In genomic region chr6:71393471-71393870, GRCh38 we compare ENCODE assay signal across 13 cellular contexts.
DNase-seq lines count a peak whose midpoint lies in the region; ATAC-seq and TF ChIP-seq lines count a peak whose summit lies in the region.
"Had no signal": no experiment of that assay in that cellular context is flagged by ENCODE, and none has a peak within 500 bp of the region (broad histone marks: within the 10 kb centered on the region; RNA-seq: fewer than 3 reads in every experiment).

No MANE protein-coding gene starts in this region.

- H3K36me3 ChIP-seq in mesenchymal stem cell (ENCODE audit: control insufficient read depth in 1 of 2, insufficient read depth in 2 of 2, low read depth in 1 of 2, low read length in 2 of 2): peaks cover 7 to 15% of the 10 kb centered on the region in 2 experiments
- H3K36me3 ChIP-seq: cardiac muscle cell had no signal

- H3K9me3 ChIP-seq in mesenchymal stem cell (ENCODE audit: control insufficient read depth, low read length): no peaks in the 10 kb centered on the region

- H4K8ac ChIP-seq in mesenchymal stem cell (ENCODE audit: low read length): no peak overlapping the region

- no peak overlapping the region for H4K91ac ChIP-seq in mesenchymal stem cell (ENCODE audit: low read length)

- H3K27me3 ChIP-seq in mesenchymal stem cell (ENCODE audit: control insufficient read depth in 1 of 2, insufficient read depth in 1 of 2, low read length in 2 of 2): no peaks in the 10 kb centered on the region
- H3K27me3 ChIP-seq: cardiac muscle cell had no signal

- no peak for ATAC-seq in GM21825 (IDR thresholded peaks at IDR 0.05; ENCODE audit: unreplicated experiment)
- ATAC-seq: natural killer cell had no signal

- no peak overlapping the region for H3K18ac ChIP-seq in mesenchymal stem cell (ENCODE audit: low read depth in 1 of 2, low read length in 2 of 2)

- H3K4me3 ChIP-seq in mesenchymal stem cell (ENCODE audit: insufficient read depth in 1 of 2, low read depth in 1 of 2, low read length in 2 of 2): peak overlapping the region in 1 of 2 experiments; percentile 13
- H3K4me3 ChIP-seq: cardiac muscle cell had no signal

- peak overlapping the region; percentile 70 for H3K27ac Mint-ChIP-seq in chondrocyte (ENCODE audit: unreplicated experiment)
- H3K27ac Mint-ChIP-seq: natural killer cell had no signal

- H3K4me2 ChIP-seq in mesenchymal stem cell (ENCODE audit: low read length, poor library complexity, severe bottlenecking): no peak overlapping the region

- TF ChIP-seq CTCF in 22Rv1 (IDR thresholded peaks at IDR 0.05): no peak
- no peak for TF ChIP-seq CTCF in chondrocyte (IDR thresholded peaks at IDR 0.05)

- peak overlapping the region in 1 of 2 experiments; percentile 75 for H2BK12ac ChIP-seq in mesenchymal stem cell (ENCODE audit: low read length in 2 of 2)

- peak overlapping the region; percentile 27 for H3K9ac ChIP-seq in mesenchymal stem cell (ENCODE audit: low read length)

- no CpG with 5 or more reads among the region's 1 CpG for WGBS in mesenchymal stem cell

- no peak overlapping the region for H3K23ac ChIP-seq in mesenchymal stem cell (ENCODE audit: low read length in 2 of 2)

- DNase-seq in LHCN-M2 (ENCODE audit: low read depth) (peak; percentile 70), chondrocyte (ENCODE audit: low spot score) (no peak), mesenchymal stem cell (peak; percentile 68), HuH-7.5 (ENCODE audit: low spot score) (no peak)
- DNase-seq in stimulated activated CD4-positive, alpha-beta T cell treated with anti-CD3 and anti-CD28 coated beads, Interleukin-4, amount 100 ng/mL, for 1 hour: no peak
- no peak for DNase-seq in activated CD4-positive, alpha-beta T cell treated with anti-CD3 and anti-CD28 coated beads, Interleukin-2, amount 50 U/mL, for 4 hours
- DNase-seq: activated CD8-positive, alpha-beta memory T cell treated with anti-CD3 and anti-CD28 coated beads, Interleukin-2, amount 50 U/mL, for 48 hours; AML-193; natural killer cell; NCI-H2171 treated with DMSO at 0.1 percent for 48 hours had no signal

- H3K36me3 Mint-ChIP-seq in chondrocyte (ENCODE audit: low read depth): peaks cover 4% of the 10 kb centered on the region
- H3K36me3 Mint-ChIP-seq: natural killer cell had no signal

- no peak overlapping the region for H3K4ac ChIP-seq in mesenchymal stem cell (ENCODE audit: low read depth in 1 of 2, low read length in 2 of 2)

- no peaks in the 10 kb centered on the region for H3K9me3 Mint-ChIP-seq in chondrocyte (ENCODE audit: low read depth)

- peaks cover 8% of the 10 kb centered on the region for H3K4me1 ChIP-seq in mesenchymal stem cell (ENCODE audit: control insufficient read depth, insufficient read depth, low read depth, low read length)

- H3K4me3 Mint-ChIP-seq in chondrocyte (ENCODE audit: unreplicated experiment): no peak overlapping the region
- H3K4me3 Mint-ChIP-seq: natural killer cell had no signal

- H2BK15ac ChIP-seq in mesenchymal stem cell (ENCODE audit: low read depth, poor library complexity, severe bottlenecking): no peak overlapping the region

- no peaks in the 10 kb centered on the region for H3K27me3 Mint-ChIP-seq in chondrocyte (ENCODE audit: low read depth)

- H3K4me1 Mint-ChIP-seq in chondrocyte (ENCODE audit: low read depth): peaks cover 41% of the 10 kb centered on the region
- H3K4me1 Mint-ChIP-seq: natural killer cell had no signal

- no peaks in the 10 kb centered on the region for H3K79me1 ChIP-seq in mesenchymal stem cell (replicated peaks; ENCODE audit: low read length, poor library complexity, severe bottlenecking)

- no peak overlapping the region for H2BK120ac ChIP-seq in mesenchymal stem cell (ENCODE audit: low read depth, low read length)

- H3K27ac ChIP-seq in 22Rv1: peak overlapping the region; percentile 48
- peak overlapping the region; percentile 52 for H3K27ac ChIP-seq in mesenchymal stem cell (ENCODE audit: low read length, poor library complexity, severe bottlenecking)
- H3K27ac ChIP-seq: cardiac muscle cell had no signal

- H2BK5ac ChIP-seq in mesenchymal stem cell (ENCODE audit: low read depth, low read length, poor library complexity, severe bottlenecking): no peak overlapping the region

- no peak overlapping the region for H2AFZ ChIP-seq in mesenchymal stem cell (ENCODE audit: low read depth, low read length)

- no peak overlapping the region for H3K14ac ChIP-seq in mesenchymal stem cell (ENCODE audit: low read length in 2 of 2)

- H2AK5ac ChIP-seq in mesenchymal stem cell (ENCODE audit: low read length, severe bottlenecking): peak overlapping the region; percentile 21

Comparison
In these comparisons a context has a peak if more than half of its experiments do, and no peak if none do; other contexts are left out.
1. DNase-seq: peak in LHCN-M2 (single experiment) and mesenchymal stem cell (single experiment); none in chondrocyte (single experiment), stimulated activated CD4-positive, alpha-beta T cell treated with anti-CD3 and anti-CD28 coated beads, Interleukin-4, amount 100 ng/mL, for 1 hour (single experiment), HuH-7.5 (single experiment) and activated CD4-positive, alpha-beta T cell treated with anti-CD3 and anti-CD28 coated beads, Interleukin-2, amount 50 U/mL, for 4 hours (0 of 2).